Comparison of ENCODE assay signal across 1 cellular context in genomic region chr12:120453977-120454376, GRCh38.
TF ChIP-seq lines count a peak whose summit lies in the region.

No MANE protein-coding gene starts in this region.

TF ChIP-seq in endothelial cell of umbilical vein, 7 proteins besides CTCF, POLR2A, EP300 and RAD21:
- no peak for TF ChIP-seq MYC (IDR thresholded peaks at IDR 0.05; ENCODE audit: low read depth, low read length)
- no peak for TF ChIP-seq EZH2 (IDR thresholded peaks at IDR 0.05; ENCODE audit: borderline replicate concordance, low read depth, low read length, severe bottlenecking)
- TF ChIP-seq MAX (IDR thresholded peaks at IDR 0.05; ENCODE audit: insufficient read depth, insufficient read length): no peak
- no peak for TF ChIP-seq GATA2 (IDR thresholded peaks at IDR 0.05; ENCODE audit: insufficient read depth, insufficient read length, low read depth, low read length)
- no peak for TF ChIP-seq FOS (IDR thresholded peaks at IDR 0.05; ENCODE audit: borderline replicate concordance, insufficient read depth, low read length)
- TF ChIP-seq POLR2AphosphoS5 (IDR thresholded peaks at IDR 0.05; ENCODE audit: insufficient read depth, low read depth, low read length): no peak
